Comparison of ENCODE assay signal across 19 cellular contexts in the genomic region with DNA sequence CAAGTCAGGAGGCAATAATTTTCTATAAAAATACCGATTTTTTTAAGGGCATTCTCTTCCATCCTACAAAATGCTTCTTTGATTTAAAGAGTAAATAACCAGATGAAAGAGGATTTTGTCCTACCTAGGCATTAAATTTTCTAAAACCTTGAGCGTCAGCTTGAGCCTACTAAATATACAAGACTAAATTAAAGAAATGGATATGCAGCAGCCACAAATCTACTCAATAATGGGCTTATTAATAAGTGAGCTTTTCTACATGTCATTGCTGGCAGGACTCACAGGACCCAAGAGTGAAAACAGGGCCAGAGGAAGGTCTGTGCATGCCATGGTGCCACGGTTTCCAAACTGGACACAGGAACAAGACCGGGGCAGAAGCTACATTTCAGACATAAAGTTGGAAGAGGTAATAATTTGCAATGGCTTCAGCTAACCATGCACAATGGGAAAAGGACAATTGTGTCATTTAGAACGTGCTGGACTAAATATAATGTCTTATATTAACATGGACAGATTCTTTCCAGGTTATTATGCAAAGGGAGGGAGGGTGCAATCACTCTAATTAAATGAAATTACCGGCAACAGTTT.
"Had no signal": no experiment of that assay in that cellular context is flagged by ENCODE, and none has a peak within 500 bp of the region (broad histone marks: within the 10 kb centered on the region; RNA-seq: fewer than 3 reads in every experiment).

No MANE protein-coding gene starts in this region.

- H3K9me3 ChIP-seq: esophagus squamous epithelium, left lung, neutrophil, pancreas, SK-N-SH, tibial nerve, uterus had no signal

- H3K36me3 Mint-ChIP-seq: T-cell had no signal

- H3K36me3 ChIP-seq: esophagus squamous epithelium, left lung, neutrophil, pancreas, tibial nerve, uterus had no signal

- DNase-seq: activated CD4-positive, alpha-beta T cell treated with anti-CD3 and anti-CD28 coated beads, Interleukin-2, amount 10 ng/mL, durations not matched to agents 24 days and 14 days; activated CD8-positive, alpha-beta T cell treated with anti-CD3 and anti-CD28 coated beads for 36 hours; activated naive CD4-positive, alpha-beta T cell treated with anti-CD3 and anti-CD28 coated beads for 36 hours; activated T-cell treated with anti-CD3 and anti-CD28 coated beads, Interleukin-2, amount 50 U/mL, for 24 hours; aorta; cerebellar nuclear complex; effector CD8-positive, alpha-beta T cell; esophagus squamous epithelium; kidney; pancreas; SK-N-SH; stimulated activated naive B cell treated with anti-CD40 and anti-IgM and Interleukin-4, amounts not matched to agents 10 μg/mL and 1 μg/mL and 100 μg/mL, for 72 hours; T-cell; T-helper 9 cell; uterus had no signal

- H3K9me3 Mint-ChIP-seq: activated CD4-positive, alpha-beta T cell treated with anti-CD3 and anti-CD28 coated beads, Interleukin-2, amount 10 ng/mL, durations not matched to agents 24 days and 14 days; activated CD8-positive, alpha-beta T cell treated with anti-CD3 and anti-CD28 coated beads for 36 hours; activated naive CD4-positive, alpha-beta T cell treated with anti-CD3 and anti-CD28 coated beads for 36 hours; activated T-cell treated with anti-CD3 and anti-CD28 coated beads, Interleukin-2, amount 50 U/mL, for 24 hours; stimulated activated naive B cell treated with anti-CD40 and anti-IgM and Interleukin-4, amounts not matched to agents 10 μg/mL and 1 μg/mL and 100 μg/mL, for 72 hours; T-cell had no signal

- H3K4me3 Mint-ChIP-seq: activated CD4-positive, alpha-beta T cell treated with anti-CD3 and anti-CD28 coated beads, Interleukin-2, amount 10 ng/mL, durations not matched to agents 24 days and 14 days; activated CD8-positive, alpha-beta T cell treated with anti-CD3 and anti-CD28 coated beads for 36 hours; activated naive CD4-positive, alpha-beta T cell treated with anti-CD3 and anti-CD28 coated beads for 36 hours; activated T-cell treated with anti-CD3 and anti-CD28 coated beads, Interleukin-2, amount 50 U/mL, for 24 hours; stimulated activated naive B cell treated with anti-CD40 and anti-IgM and Interleukin-4, amounts not matched to agents 10 μg/mL and 1 μg/mL and 100 μg/mL, for 72 hours; T-cell had no signal

- H3K27ac Mint-ChIP-seq: activated CD4-positive, alpha-beta T cell treated with anti-CD3 and anti-CD28 coated beads, Interleukin-2, amount 10 ng/mL, durations not matched to agents 24 days and 14 days; activated CD8-positive, alpha-beta T cell treated with anti-CD3 and anti-CD28 coated beads for 36 hours; activated naive CD4-positive, alpha-beta T cell treated with anti-CD3 and anti-CD28 coated beads for 36 hours; activated T-cell treated with anti-CD3 and anti-CD28 coated beads, Interleukin-2, amount 50 U/mL, for 24 hours had no signal

- H3K27ac ChIP-seq: esophagus squamous epithelium, hepatocyte, left lung, neutrophil, pancreas, tibial nerve, uterus had no signal

- H3K27me3 ChIP-seq: hepatocyte, pancreas, uterus had no signal

- H3K4me3 ChIP-seq: esophagus squamous epithelium, hepatocyte, left lung, pancreas, tibial nerve, uterus had no signal

- H3K27me3 Mint-ChIP-seq: activated CD8-positive, alpha-beta T cell treated with anti-CD3 and anti-CD28 coated beads for 36 hours; activated T-cell treated with anti-CD3 and anti-CD28 coated beads, Interleukin-2, amount 50 U/mL, for 24 hours had no signal
